ENCODE assay signal across 8 cellular contexts in the genomic region with DNA sequence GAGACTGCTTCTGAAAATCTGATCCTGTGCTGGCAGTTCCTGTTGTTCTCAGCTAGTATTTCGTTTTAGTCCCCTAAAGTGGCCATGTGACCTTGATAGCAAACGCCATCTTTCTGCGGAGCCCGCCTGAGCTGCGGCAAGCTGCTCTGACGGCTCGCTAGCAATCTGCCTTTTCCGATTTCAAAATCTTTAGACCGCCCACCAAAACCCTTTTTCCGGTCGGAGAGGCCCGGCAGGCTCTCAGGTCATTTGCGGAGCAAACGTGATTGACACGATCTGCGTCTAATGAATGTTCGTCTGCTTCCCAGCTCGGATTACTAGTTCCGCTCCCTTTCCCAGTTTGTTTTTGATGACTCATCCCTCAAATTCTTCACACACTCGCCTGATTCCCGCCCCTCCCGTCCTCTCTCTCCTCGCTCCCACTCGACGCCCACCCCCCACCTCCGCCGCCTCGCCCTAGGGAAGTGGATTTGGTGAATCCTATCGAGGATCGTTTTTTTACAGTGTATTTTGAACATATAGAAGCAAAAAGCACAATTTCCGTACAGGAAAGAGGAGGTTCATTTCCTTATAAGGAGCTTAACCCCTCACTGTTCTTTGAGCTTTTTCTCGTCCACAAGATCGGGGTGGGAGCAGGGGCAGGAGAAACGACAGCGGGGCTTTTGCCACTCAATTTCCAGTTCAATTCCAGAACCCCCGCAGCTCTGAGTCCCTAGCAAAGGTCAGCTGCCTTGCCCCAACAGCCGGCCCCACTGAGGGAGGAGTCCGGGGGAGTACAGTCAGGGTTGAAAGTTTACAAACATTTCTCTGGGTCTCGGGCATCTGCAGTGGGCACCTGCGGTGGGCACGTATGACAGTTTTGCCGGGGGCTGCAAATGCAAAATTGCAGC. TPM values are rescaled to one million over a fixed set of nuclear protein-coding genes. Genes with fewer than 3 reads are reported as not detected.
DNase-seq lines count a peak whose midpoint lies in the region; ATAC-seq and TF ChIP-seq lines count a peak whose summit lies in the region.

No MANE protein-coding gene starts in this region.

- H3K27me3 ChIP-seq in HUES6 (ENCODE audit: control insufficient read depth, insufficient read depth, low read length) (no peaks in the 10 kb centered on the region), PC-3 (ENCODE audit: low read length) (no peaks in the 10 kb centered on the region), esophagus (ENCODE audit: control insufficient read depth in 1 of 2, insufficient read depth in 2 of 2, low read length in 2 of 2) (no peaks in the 10 kb centered on the region), mucosa of rectum (ENCODE audit: control insufficient read depth in 2 of 2, insufficient read depth in 2 of 2, low read length in 2 of 2) (peaks cover 0 to 3% of the 10 kb centered on the region in 2 donors)

- H4K20me1 ChIP-seq in PC-3 (ENCODE audit: low read length) = no peaks in the 10 kb centered on the region

- DNase-seq in D341Med (ENCODE audit: low spot score) (peak; percentile 82), PC-3 (peak; percentile 97)
- DNase-seq in activated T-cell treated with anti-CD3 and anti-CD28 coated beads, Interleukin-2, amount 50 U/mL, for 4 hours = peak; percentile 72
- DNase-seq in stimulated activated CD8-positive, alpha-beta memory T cell treated with anti-CD3 and anti-CD28 coated beads, Interleukin-4, amount 100 ng/mL, for 4 hours (ENCODE audit: low read depth in 2 of 2, low spot score in 1 of 2) = peak; percentile 54 to 67

- no peaks in the 10 kb centered on the region for H3K27me3 Mint-ChIP-seq in activated T-cell treated with anti-CD3 and anti-CD28 coated beads, Interleukin-2, amount 50 U/mL, for 4 hours (ENCODE audit: low read depth)

- peaks cover 4% of the 10 kb centered on the region for H3K36me3 Mint-ChIP-seq in activated T-cell treated with anti-CD3 and anti-CD28 coated beads, Interleukin-2, amount 50 U/mL, for 4 hours (ENCODE audit: insufficient read depth)

- H3K9me3 ChIP-seq in HUES6 (ENCODE audit: control insufficient read depth, insufficient read depth, low read depth, low read length) (peaks cover 3% of the 10 kb centered on the region; the same call in 1 of the 2 replicates), PC-3 (ENCODE audit: low read length) (no peaks in the 10 kb centered on the region), esophagus (ENCODE audit: control insufficient read depth in 2 of 2, insufficient read depth in 1 of 2, low read depth in 1 of 2, low read length in 1 of 2) (no peaks in the 10 kb centered on the region), mucosa of rectum (ENCODE audit: control insufficient read depth in 2 of 2, low read length in 2 of 2) (no peaks in the 10 kb centered on the region)

- H3K27ac ChIP-seq in HUES6 (ENCODE audit: low read depth, low read length) = peak overlapping the region; percentile 95
- peak overlapping the region; percentile 68 for H3K27ac ChIP-seq in PC-3 (ENCODE audit: low read length)
- H3K27ac ChIP-seq in esophagus (ENCODE audit: low read depth in 2 of 2, low read length in 1 of 2) = peak overlapping the region; percentile 80 to 87
- H3K27ac ChIP-seq in mucosa of rectum (ENCODE audit: low read depth in 2 of 2, low read length in 2 of 2) = peak overlapping the region; percentile 81 to 87

- no peak for TF ChIP-seq CTCF in PC-3 (conservative IDR thresholded peaks at IDR 0.05; ENCODE audit: low read depth, low read length)

- H3K9ac ChIP-seq in HUES6 (ENCODE audit: low read length) = peak overlapping the region; percentile 92
- H3K9ac ChIP-seq in PC-3 (ENCODE audit: low read length) = peak overlapping the region; percentile 93
- H3K9ac ChIP-seq in mucosa of rectum (ENCODE audit: low read depth in 1 of 2, low read length in 2 of 2) = peak overlapping the region; percentile 73 to 85

- POLR2A ChIA-PET in PC-3 (lab: Charles Lee; ENCODE audit: unreplicated experiment) = interaction anchor here (1.3 to 2.3 kb wide), 2 partner anchors 101 to 184 kb away, joined by 6 to 14 read pairs; a partner anchor contains a TSS

- peak overlapping the region; percentile 80 for H2AFZ ChIP-seq in PC-3 (ENCODE audit: low read length)

- peak overlapping the region; percentile 82 for H3K4me3 Mint-ChIP-seq in activated T-cell treated with anti-CD3 and anti-CD28 coated beads, Interleukin-2, amount 50 U/mL, for 4 hours

- ATAC-seq in GM21447 (IDR thresholded peaks at IDR 0.05; ENCODE audit: unreplicated experiment) (peak; percentile 87), PC-3 (peak; percentile 95)
- ATAC-seq in activated T-cell treated with anti-CD3 and anti-CD28 coated beads, Interleukin-2, amount 50 U/mL, for 4 hours = peak; percentile 95 to 97

- H3K36me3 ChIP-seq in HUES6 (ENCODE audit: control insufficient read depth, insufficient read depth, low read length) (no peaks in the 10 kb centered on the region), PC-3 (ENCODE audit: low read depth, low read length) (no peaks in the 10 kb centered on the region), esophagus (ENCODE audit: control insufficient read depth in 2 of 2, insufficient read depth in 2 of 2, low read length in 1 of 2) (no peaks in the 10 kb centered on the region), mucosa of rectum (ENCODE audit: control insufficient read depth in 2 of 2, insufficient read depth in 2 of 2, low read length in 2 of 2) (no peaks in the 10 kb centered on the region)

- H3K79me2 ChIP-seq in PC-3 (ENCODE audit: low read length) = no peaks in the 10 kb centered on the region

- 1 to 25% methylated on average over 42 of the region's 42 CpGs for WGBS in esophagus, 2 donors

- no peaks in the 10 kb centered on the region for H3F3A ChIP-seq in PC-3 (ENCODE audit: low read length, unreplicated experiment)

- H3K4me3 ChIP-seq in HUES6 (ENCODE audit: low read depth, low read length) (peak overlapping the region; percentile 60), PC-3 (ENCODE audit: low read length) (peak overlapping the region; percentile 69), esophagus (ENCODE audit: low read depth in 1 of 2, low read length in 2 of 2) (peak overlapping the region; percentile 31 to 43), mucosa of rectum (ENCODE audit: low read length in 2 of 2) (peak overlapping the region; percentile 67 to 80)

- peaks cover 17% of the 10 kb centered on the region for H3K4me1 Mint-ChIP-seq in activated T-cell treated with anti-CD3 and anti-CD28 coated beads, Interleukin-2, amount 50 U/mL, for 4 hours (ENCODE audit: low read depth)

- H3K4me1 ChIP-seq in HUES6 (ENCODE audit: control insufficient read depth, insufficient read depth, low read length) = peaks cover 24% of the 10 kb centered on the region
- peaks cover 11% of the 10 kb centered on the region for H3K4me1 ChIP-seq in PC-3 (ENCODE audit: insufficient read depth, low read length)
- peaks cover 0 to 3% of the 10 kb centered on the region in 2 donors for H3K4me1 ChIP-seq in esophagus (ENCODE audit: control insufficient read depth in 2 of 2, insufficient read depth in 2 of 2, low read length in 1 of 2)
- H3K4me1 ChIP-seq in mucosa of rectum (ENCODE audit: control insufficient read depth in 2 of 2, insufficient read depth in 2 of 2, low read length in 2 of 2) = peaks cover 0 to 6% of the 10 kb centered on the region in 2 donors

- CTCF ChIA-PET in PC-3 (lab: Charles Lee) = interaction anchor here (0.6 kb wide), 1 partner anchor 190 kb away, joined by 3 read pairs; no protein-coding TSS in a partner anchor

- BruUV-seq in PC-3 (replicated peaks; lab: Mats Ljungman, UMichigan) = TSS peak; percentile 78

- intact Hi-C loops in PC-3 (cut with micrococcal nuclease) = loop anchor here (10.0 kb wide), 1 partner anchor 103 kb away; a partner anchor contains a TSS

- H3K9me2 ChIP-seq in PC-3 (replicated peaks; ENCODE audit: low read length) = no peaks in the 10 kb centered on the region

- no peaks in the 10 kb centered on the region for H3K9me3 Mint-ChIP-seq in activated T-cell treated with anti-CD3 and anti-CD28 coated beads, Interleukin-2, amount 50 U/mL, for 4 hours

- peak overlapping the region; percentile 96 for H3K4me2 ChIP-seq in PC-3 (ENCODE audit: low read length)

RNA-seq across cellular contexts. Expression of a gene that starts 37.5 kb away (rescaled TPM):
- 0.23 and 0.29 TPM in 2 replicates for total RNA-seq in PC-3 (2014; rRNA removed)
- total RNA-seq in activated T-cell treated with anti-CD3 and anti-CD28 coated beads, Interleukin-2, amount 50 U/mL, for 4 hours = under 1 TPM; 0.38 to 0.43 (median 0.40) TPM
- polyA plus RNA-seq in esophagus = under 1 TPM; 0.19 to 0.22 TPM

RNA-seq across cellular contexts. Expression of a gene that starts 40.9 kb away (rescaled TPM):
- not detected in 2 replicates for total RNA-seq in PC-3 (2014; rRNA removed)
- not detected for total RNA-seq in activated T-cell treated with anti-CD3 and anti-CD28 coated beads, Interleukin-2, amount 50 U/mL, for 4 hours
- polyA plus RNA-seq in esophagus = under 1 TPM; 0.04 to 0.16 TPM

Comparison
In these comparisons a context has a peak if more than half of its experiments do, and no peak if none do; other contexts are left out.
1. Peak in every context shown above with its lines: DNase-seq, ATAC-seq, H3K4me3 ChIP-seq and H3K27ac ChIP-seq.